ENCODE assay signal across 8 cellular contexts in genomic region chr2:20667151-20667530, GRCh38. TPM values are rescaled to one million over a fixed set of nuclear protein-coding genes. Genes with fewer than 3 reads are reported as not detected.
DNase-seq lines count a peak whose midpoint lies in the region; ATAC-seq and TF ChIP-seq lines count a peak whose summit lies in the region.

No MANE protein-coding gene starts in this region.

- in situ Hi-C loops in GM23248 (cut with MboI), result no loop called here

- H3K79me2 ChIP-seq in GM23248 (ENCODE audit: insufficient read depth), result no peaks in the 10 kb centered on the region

- TF ChIP-seq POLR2A in thyroid gland (IDR thresholded peaks at IDR 0.05), result no peak

- no peaks in the 10 kb centered on the region for H3F3A ChIP-seq in GM23248 (ENCODE audit: insufficient read depth)

- WGBS in GM23248 (ENCODE audit: low coverage in 1 of 2, low lambda C conversion rate in 2 of 2, missing lambda C conversion rate in 2 of 2), 2 experiments, result 3% methylated on average over 21 of the region's 62 CpGs; no CpG with 5 or more reads in 1 of the 2 experiments
- 3% methylated on average over 21 of the region's 62 CpGs; no CpG with 5 or more reads in 1 of the 2 donors for WGBS in thyroid gland, 2 donors

- no peak overlapping the region for H2AFZ ChIP-seq in GM23248

- H3K36me3 ChIP-seq in GM23248 (ENCODE audit: low read depth) (no peaks in the 10 kb centered on the region), thyroid gland (no peaks in the 10 kb centered on the region)

- H3K9ac ChIP-seq in GM23248, result no peak overlapping the region

- no peaks in the 10 kb centered on the region for H3K4me1 ChIP-seq in GM23248 (ENCODE audit: insufficient read depth)
- peaks cover 18 to 32% of the 10 kb centered on the region in 2 donors for H3K4me1 ChIP-seq in thyroid gland

- peak; percentile 66 to 69 for ATAC-seq in naive B cell (ENCODE audit: low read depth in 2 of 2)
- ATAC-seq in HG03025 (IDR thresholded peaks at IDR 0.05; ENCODE audit: low FRiP score, unreplicated experiment), result no peak

- H3K9me3 ChIP-seq in GM23248 (ENCODE audit: low read depth) (no peaks in the 10 kb centered on the region), thyroid gland (no peaks in the 10 kb centered on the region)

- H3K4me1 Mint-ChIP-seq in naive B cell, result peaks cover 34 to 65% (median 35%) of the 10 kb centered on the region in 3 donors

- peak overlapping the region in 7 of 8 donors; percentile 76 to 94 (median 78) for H3K4me3 Mint-ChIP-seq in naive B cell

- TF ChIP-seq CTCF in AG10803 (conservative IDR thresholded peaks at IDR 0.05; ENCODE audit: low read length) (no peak), choroid plexus epithelial cell (conservative IDR thresholded peaks at IDR 0.05; ENCODE audit: low read depth, low read length) (no peak), thyroid gland (IDR thresholded peaks at IDR 0.05) (no peak)

- DNase-seq in AG10803 (ENCODE audit: low read depth) (no peak), GM23248 (peak; percentile 58), choroid plexus epithelial cell (ENCODE audit: low read depth) (no peak), naive B cell (no peak), thyroid gland (no peak), ecto neural progenitor cell (ENCODE audit: low spot score) (no peak), NCI-H1105 treated with DMSO at 0.1 percent for 48 hours (lab: John Stamatoyannopoulos, UW) (no peak)

- H3K4me3 ChIP-seq in AG10803 (ENCODE audit: low read length) (peak overlapping the region; percentile 38), GM23248 (0 out of 2 replicates have a peak overlapping the region, but pooled peaks have one; percentile 38), choroid plexus epithelial cell (ENCODE audit: low read depth, low read length) (peak overlapping the region; percentile 47), thyroid gland (replicated peaks in 1 of 3) (peak overlapping the region in 1 of 3 donors; percentile 28)

- no peak overlapping the region for H3K27ac ChIP-seq in GM23248
- H3K27ac ChIP-seq in thyroid gland, result no peak overlapping the region

- no peak overlapping the region for H3K4me2 ChIP-seq in GM23248 (ENCODE audit: unreplicated experiment)

- H3K9me2 ChIP-seq in GM23248 (ENCODE audit: insufficient read depth), result no peaks in the 10 kb centered on the region

- intact Hi-C loops in thyroid gland (cut with DNase I), result no loop called here

- peaks cover 53 to 79% (median 60%) of the 10 kb centered on the region in 3 donors for H3K27me3 Mint-ChIP-seq in naive B cell

- H4K20me1 ChIP-seq in GM23248 (ENCODE audit: insufficient read depth), result no peaks in the 10 kb centered on the region

- H3K36me3 Mint-ChIP-seq in naive B cell, result no peaks in the 10 kb centered on the region

- H3K9me3 Mint-ChIP-seq in naive B cell, result no peaks in the 10 kb centered on the region

- H3K27me3 ChIP-seq in GM23248 (replicated peaks; ENCODE audit: insufficient read depth) (peaks cover 94% of the 10 kb centered on the region), thyroid gland (peaks cover 50% of the 10 kb centered on the region)

- peak overlapping the region in 1 of 6 donors; percentile 78 for H3K27ac Mint-ChIP-seq in naive B cell

RNA-seq across cellular contexts. Expression of gene GDF7, which starts 0.2 kb away (rescaled TPM):
- not detected in 2 replicates for total RNA-seq in GM23248 (2014; rRNA removed; shearing (Covaris generic))
- 0.03 TPM in 1 of 2 replicates, not detected in the other for polyA plus RNA-seq in GM23248 (2016; fragmentation: Nextera tagmentation; extraction: Ambion mirVana)
- polyA plus RNA-seq in naive B cell (ENCODE audit: low read depth in 6 of 6), result under 1 TPM in 5 of 6 donors, not detected in 1; 0.17 to 0.77 (median 0.34) TPM
- under 1 TPM; under 0.01 to 0.42 (median 0.13) TPM for total RNA-seq in thyroid gland

RNA-seq across cellular contexts. Expression of gene HS1BP3, which starts 16.2 kb away (rescaled TPM):
- 10.5 and 17.1 TPM in 2 replicates for total RNA-seq in GM23248 (2014; rRNA removed; shearing (Covaris generic))
- polyA plus RNA-seq in GM23248 (2016; fragmentation: Nextera tagmentation; extraction: Ambion mirVana) (10.6 and 10.9 TPM in 2 replicates), naive B cell (ENCODE audit: low read depth in 6 of 6) (10 to 100 TPM; 10.8 to 23.3 (median 16.0) TPM)
- 10 to 100 TPM; 30.8 to 42.7 (median 41.7) TPM for total RNA-seq in thyroid gland
